In genomic region chr2:241774419-241775222, GRCh38 we compare ENCODE assay signal across 10 cellular contexts. TPM values are rescaled to one million over a fixed set of nuclear protein-coding genes. Genes with fewer than 3 reads are reported as not detected.
DNase-seq lines count a peak whose midpoint lies in the region; ATAC-seq and TF ChIP-seq lines count a peak whose summit lies in the region.
"Had no signal": no experiment of that assay in that cellular context is flagged by ENCODE, and none has a peak within 500 bp of the region (broad histone marks: within the 10 kb centered on the region; RNA-seq: fewer than 3 reads in every experiment).

No MANE protein-coding gene starts in this region.

- H3K9me3 ChIP-seq in skeletal muscle satellite cell (replicated peaks; ENCODE audit: low read length) (no peaks in the 10 kb centered on the region), gastroesophageal sphincter (no peaks in the 10 kb centered on the region)
- H3K9me3 ChIP-seq: neutrophil had no signal

- DNase-seq in GM13977 (ENCODE audit: low spot score), result peak; percentile 27
- peak; percentile 83 for DNase-seq in NCI-H345 (lab: John Stamatoyannopoulos, UW)
- DNase-seq in epithelial cell of esophagus (ENCODE audit: low read depth), result peak; percentile 32
- DNase-seq in germinal center (ENCODE audit: low spot score), result no peak
- no peak for DNase-seq in UCSD-AML1 (lab: John Stamatoyannopoulos, UW; ENCODE audit: unreplicated experiment)
- no peak for DNase-seq in anterior cingulate cortex (lab: John Stamatoyannopoulos, UW)
- DNase-seq: activated CD4-positive, alpha-beta T cell treated with anti-CD3 and anti-CD28 coated beads, Interleukin-2, amount 10 ng/mL, durations not matched to agents 24 days and 14 days had no signal

- no peak for TF ChIP-seq POLR2A in gastroesophageal sphincter (IDR thresholded peaks at IDR 0.05)

- in situ Hi-C loops in GM13977 (cut with MboI; ENCODE audit: low pct_unique_long_range_greater_than_20kb, low sequenced_read_pairs, unreplicated experiment), result no loop called here

- peak overlapping the region; percentile 11 for H3K4me2 ChIP-seq in skeletal muscle satellite cell (ENCODE audit: low read length)

- TF ChIP-seq EP300 in gastroesophageal sphincter (IDR thresholded peaks at IDR 0.05), result no peak

- H3K4me3 ChIP-seq in epithelial cell of esophagus (ENCODE audit: low read length) (no peak overlapping the region), skeletal muscle satellite cell (ENCODE audit: low read length) (no peak overlapping the region), gastroesophageal sphincter (no peak overlapping the region)

- H3K36me3 ChIP-seq in skeletal muscle satellite cell (ENCODE audit: insufficient read depth, low read length) (no peaks in the 10 kb centered on the region), gastroesophageal sphincter (no peaks in the 10 kb centered on the region)
- H3K36me3 ChIP-seq: neutrophil had no signal

- H3K27ac ChIP-seq in gastroesophageal sphincter, result no peak overlapping the region
- H3K27ac ChIP-seq: neutrophil had no signal

- ATAC-seq in gastroesophageal sphincter, result no peak

- WGBS in gastroesophageal sphincter (ENCODE audit: low coverage in 1 of 2), 2 donors, result no CpG with 5 or more reads among the region's 40 CpGs

- H3K27me3 ChIP-seq in skeletal muscle satellite cell (ENCODE audit: control insufficient read depth, insufficient read depth, low read length), result peaks cover 6% of the 10 kb centered on the region
- peaks cover 79% of the 10 kb centered on the region for H3K27me3 ChIP-seq in gastroesophageal sphincter

- H3K4me1 ChIP-seq in skeletal muscle satellite cell (ENCODE audit: control insufficient read depth, insufficient read depth, low read length) (peaks cover 14% of the 10 kb centered on the region), gastroesophageal sphincter (peaks cover 0 to 20% (median 7%) of the 10 kb centered on the region in 3 donors)

- no peak for TF ChIP-seq CTCF in GM13977 (IDR thresholded peaks at IDR 0.05; ENCODE audit: extremely low read depth, insufficient read depth, missing control alignments)
- no peak for TF ChIP-seq CTCF in epithelial cell of esophagus (IDR thresholded peaks at IDR 0.05; ENCODE audit: insufficient read depth, low read depth, low read length, missing control alignments)
- TF ChIP-seq CTCF in gastroesophageal sphincter (IDR thresholded peaks at IDR 0.05), result no peak

- H3K9ac ChIP-seq in skeletal muscle satellite cell (ENCODE audit: low read depth, low read length), result no peak overlapping the region

RNA-seq across cellular contexts. Expression of gene GAL3ST2, which starts 2.0 kb away (rescaled TPM):
- total RNA-seq in skeletal muscle satellite cell (2012; rRNA removed), result not detected in 2 replicates
- total RNA-seq in gastroesophageal sphincter, result under 1 TPM in 1 of 4 donors, not detected in 3; 0.40 TPM

RNA-seq across cellular contexts. Expression of gene NEU4, which starts 34.4 kb away (rescaled TPM):
- total RNA-seq in skeletal muscle satellite cell (2012; rRNA removed), result not detected in 2 replicates
- total RNA-seq in gastroesophageal sphincter, result 1 to 10 TPM in 1 of 4 donors, under 1 TPM in 1, not detected in 2; 0.47 to 2.0 TPM

RNA-seq across cellular contexts. Expression of gene D2HGDH, which starts 40.2 kb away (rescaled TPM):
- 13.1 and 15.7 TPM in 2 replicates for total RNA-seq in skeletal muscle satellite cell (2012; rRNA removed)
- total RNA-seq in gastroesophageal sphincter, result 10 to 100 TPM; 12.5 to 21.8 (median 13.3) TPM

Comparison
In these comparisons a context has a peak if more than half of its experiments do, and no peak if none do; other contexts are left out.
1. DNase-seq: peak in GM13977 (single experiment), NCI-H345 (single experiment) and epithelial cell of esophagus (single experiment); none in germinal center (single experiment), UCSD-AML1 (single experiment) and anterior cingulate cortex (0 of 58).